ENCODE assay signal across 20 cellular contexts in the genomic region with DNA sequence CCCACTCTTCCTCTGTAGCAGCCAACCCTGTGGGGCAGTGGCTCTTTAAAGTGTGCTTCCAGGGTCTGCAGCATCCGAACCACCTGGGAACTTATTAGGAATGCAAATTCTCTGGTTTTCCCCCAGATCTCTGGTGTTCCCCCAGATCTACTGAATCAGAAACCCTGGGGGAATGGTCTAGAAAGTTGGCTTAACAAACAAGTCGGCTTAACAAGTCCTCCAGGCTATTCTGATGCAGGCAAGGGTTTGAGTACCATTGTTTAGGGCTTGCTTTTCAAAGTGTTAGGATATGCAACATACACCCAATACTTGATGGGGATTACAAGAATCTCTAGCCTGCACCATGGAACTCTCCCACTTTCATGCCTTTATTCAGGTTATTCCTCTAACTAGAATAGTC.
"Had no signal": no experiment of that assay in that cellular context is flagged by ENCODE, and none has a peak within 500 bp of the region (broad histone marks: within the 10 kb centered on the region; RNA-seq: fewer than 3 reads in every experiment).

No MANE protein-coding gene starts in this region.

- H3K27me3 Mint-ChIP-seq: dendritic cell treated with granulocyte-macrophage colony-stimulating factor and Interleukin-4, amounts not matched to agents 40 ng/mL and 50 ng/mL, for 4 days; effector memory CD8-positive, alpha-beta T cell had no signal

- ATAC-seq: effector memory CD8-positive, alpha-beta T cell; gastrocnemius medialis; heart right ventricle; left lobe of liver; natural killer cell had no signal

- H3K4me1 ChIP-seq: gastrocnemius medialis had no signal

- H3K27ac Mint-ChIP-seq: dendritic cell treated with granulocyte-macrophage colony-stimulating factor and Interleukin-4, amounts not matched to agents 40 ng/mL and 50 ng/mL, for 4 days; effector memory CD8-positive, alpha-beta T cell; natural killer cell had no signal

- DNase-seq: effector memory CD8-positive, alpha-beta T cell; gastrocnemius medialis; heart right ventricle; hypothalamus; islet precursor cell; natural killer cell; posterior cingulate gyrus; sigmoid colon; stimulated activated CD4-positive, alpha-beta T cell treated with anti-CD3 and anti-CD28 coated beads, Interleukin-2, amount 100 ng/mL, for 24 hours; stimulated activated naive CD4-positive, alpha-beta T cell; stomach; substantia nigra; transverse colon had no signal

- H3K9me3 Mint-ChIP-seq: effector memory CD8-positive, alpha-beta T cell; natural killer cell had no signal

- H3K9me3 ChIP-seq: esophagus muscularis mucosa, gastrocnemius medialis, heart right ventricle, sigmoid colon, stomach, thoracic aorta, transverse colon had no signal

- H3K4me3 ChIP-seq: esophagus muscularis mucosa, gastrocnemius medialis, heart right ventricle, sigmoid colon, skin epidermis, stomach, thoracic aorta, transverse colon had no signal

- H3K4me3 Mint-ChIP-seq: dendritic cell treated with granulocyte-macrophage colony-stimulating factor and Interleukin-4, amounts not matched to agents 40 ng/mL and 50 ng/mL, for 4 days; effector memory CD8-positive, alpha-beta T cell; natural killer cell; neural crest cell had no signal

- H3K27me3 ChIP-seq: esophagus muscularis mucosa, gastrocnemius medialis, heart right ventricle, sigmoid colon, stomach, transverse colon had no signal

- H3K36me3 ChIP-seq: esophagus muscularis mucosa, gastrocnemius medialis, heart right ventricle, sigmoid colon, stomach, thoracic aorta, transverse colon had no signal

- H3K36me3 Mint-ChIP-seq: natural killer cell had no signal

- H3K27ac ChIP-seq: epithelial cell of prostate, esophagus muscularis mucosa, gastrocnemius medialis, heart right ventricle, sigmoid colon, skin epidermis, stomach, thoracic aorta, transverse colon had no signal
